Comparison of ENCODE assay signal across 13 cellular contexts in genomic region chr19:6032827-6033226, GRCh38.
"Had no signal": no experiment of that assay in that cellular context is flagged by ENCODE, and none has a peak within 500 bp of the region (broad histone marks: within the 10 kb centered on the region; RNA-seq: fewer than 3 reads in every experiment).

No MANE protein-coding gene starts in this region.

- H3K27me3 Mint-ChIP-seq: dendritic cell treated with granulocyte-macrophage colony-stimulating factor and Interleukin-4, amounts not matched to agents 40 ng/mL and 50 ng/mL, for 4 days; stimulated activated naive CD8-positive, alpha-beta T cell treated with anti-CD3 and anti-CD28 coated beads, Interleukin-15, amount 100 ng/mL, for 72 hours had no signal

- H3K9me3 ChIP-seq: left lung, pancreas, thoracic aorta, uterus had no signal

- H3K4me1 ChIP-seq: left lung, pancreas, uterus had no signal

- H3K36me3 ChIP-seq: cardiac muscle cell, pancreas, thoracic aorta, uterus had no signal

- H3K4me3 ChIP-seq: cardiac muscle cell, left lung, pancreas, thoracic aorta, uterus had no signal

- ATAC-seq: activated CD4-positive, CD25-positive, alpha-beta regulatory T cell treated with anti-CD3 and anti-CD28 coated beads, Interleukin-2, amount 50 U/mL, for 24 hours; left lung; pancreas; stimulated activated naive CD8-positive, alpha-beta T cell treated with anti-CD3 and anti-CD28 coated beads, Interleukin-15, amount 100 ng/mL, for 72 hours had no signal

- DNase-seq: activated naive CD4-positive, alpha-beta T cell treated with Interleukin-2 at 50 U/mL for 16 hours; left lung; mesendoderm; pancreas; stimulated activated CD4-positive, alpha-beta T cell treated with anti-CD3 and anti-CD28 coated beads, Interleukin-4, amount 100 ng/mL, for 24 hours; stimulated activated naive CD8-positive, alpha-beta T cell treated with anti-CD3 and anti-CD28 coated beads, Interleukin-15, amount 100 ng/mL, for 72 hours; T-helper 2 cell had no signal

- H3K27ac ChIP-seq: cardiac muscle cell, left lung, pancreas, thoracic aorta, uterus had no signal

- H3K4me3 Mint-ChIP-seq: dendritic cell treated with granulocyte-macrophage colony-stimulating factor and Interleukin-4, amounts not matched to agents 40 ng/mL and 50 ng/mL, for 4 days; neural crest cell; stimulated activated naive CD8-positive, alpha-beta T cell treated with anti-CD3 and anti-CD28 coated beads, Interleukin-15, amount 100 ng/mL, for 72 hours had no signal

- H3K9me3 Mint-ChIP-seq: dendritic cell treated with granulocyte-macrophage colony-stimulating factor and Interleukin-4, amounts not matched to agents 40 ng/mL and 50 ng/mL, for 4 days; stimulated activated naive CD8-positive, alpha-beta T cell treated with anti-CD3 and anti-CD28 coated beads, Interleukin-15, amount 100 ng/mL, for 72 hours had no signal

- H3K27me3 ChIP-seq: cardiac muscle cell, left lung, pancreas, uterus had no signal

- H3K27ac Mint-ChIP-seq: dendritic cell treated with granulocyte-macrophage colony-stimulating factor and Interleukin-4, amounts not matched to agents 40 ng/mL and 50 ng/mL, for 4 days; stimulated activated naive CD8-positive, alpha-beta T cell treated with anti-CD3 and anti-CD28 coated beads, Interleukin-15, amount 100 ng/mL, for 72 hours had no signal
